In genomic region chr5:8033261-8033660, GRCh38 we compare ENCODE assay signal across 18 cellular contexts.
"Had no signal": no experiment of that assay in that cellular context is flagged by ENCODE, and none has a peak within 500 bp of the region (broad histone marks: within the 10 kb centered on the region; RNA-seq: fewer than 3 reads in every experiment).

No MANE protein-coding gene starts in this region.

- H3K36me3 Mint-ChIP-seq: naive thymus-derived CD8-positive, alpha-beta T cell; stimulated activated memory B cell treated with anti-CD40 and anti-IgM and Interleukin-4, amounts not matched to agents 10 μg/mL and 1 μg/mL and 100 μg/mL, for 72 hours had no signal

- H3K9me3 Mint-ChIP-seq: stimulated activated memory B cell treated with anti-CD40 and anti-IgM and Interleukin-4, amounts not matched to agents 10 μg/mL and 1 μg/mL and 100 μg/mL, for 72 hours; stimulated activated naive CD8-positive, alpha-beta T cell treated with anti-CD3 and anti-CD28 coated beads, Interleukin-15, Interleukin-2, amounts not matched to agents 100 ng/mL and 50 ng/mL, for 24 hours had no signal

- H3K27ac Mint-ChIP-seq: endodermal cell; naive thymus-derived CD8-positive, alpha-beta T cell; stimulated activated memory B cell treated with anti-CD40 and anti-IgM and Interleukin-4, amounts not matched to agents 10 μg/mL and 1 μg/mL and 100 μg/mL, for 72 hours; stimulated activated naive CD8-positive, alpha-beta T cell treated with anti-CD3 and anti-CD28 coated beads, Interleukin-15, Interleukin-2, amounts not matched to agents 100 ng/mL and 50 ng/mL, for 24 hours had no signal

- H3K4me3 Mint-ChIP-seq: endodermal cell; naive thymus-derived CD8-positive, alpha-beta T cell; stimulated activated memory B cell treated with anti-CD40 and anti-IgM and Interleukin-4, amounts not matched to agents 10 μg/mL and 1 μg/mL and 100 μg/mL, for 72 hours; stimulated activated naive CD8-positive, alpha-beta T cell treated with anti-CD3 and anti-CD28 coated beads, Interleukin-15, Interleukin-2, amounts not matched to agents 100 ng/mL and 50 ng/mL, for 24 hours had no signal

- H3K4me1 Mint-ChIP-seq: endodermal cell; naive thymus-derived CD8-positive, alpha-beta T cell; stimulated activated memory B cell treated with anti-CD40 and anti-IgM and Interleukin-4, amounts not matched to agents 10 μg/mL and 1 μg/mL and 100 μg/mL, for 72 hours had no signal

- DNase-seq: dermis blood vessel endothelial cell; endodermal cell; erythroblast; foreskin keratinocyte; kidney; left cardiac atrium; left ventricle myocardium superior; mesendoderm; naive thymus-derived CD8-positive, alpha-beta T cell; psoas muscle; retina; spleen; stimulated activated CD4-positive, alpha-beta T cell treated with anti-CD3 and anti-CD28 coated beads, Interleukin-15, amount 100 ng/mL, for 24 hours; stimulated activated CD4-positive, alpha-beta T cell treated with anti-CD3 and anti-CD28 coated beads, Interleukin-1b, Interleukin-23, amount 100 ng/mL, for 48 hours; stimulated activated CD4-positive, alpha-beta T cell treated with anti-CD3 and anti-CD28 coated beads, Interleukin-4, amount 100 ng/mL, for 24 hours; upper lobe of right lung had no signal
